ENCODE assay signal across 26 cellular contexts in the genomic region with DNA sequence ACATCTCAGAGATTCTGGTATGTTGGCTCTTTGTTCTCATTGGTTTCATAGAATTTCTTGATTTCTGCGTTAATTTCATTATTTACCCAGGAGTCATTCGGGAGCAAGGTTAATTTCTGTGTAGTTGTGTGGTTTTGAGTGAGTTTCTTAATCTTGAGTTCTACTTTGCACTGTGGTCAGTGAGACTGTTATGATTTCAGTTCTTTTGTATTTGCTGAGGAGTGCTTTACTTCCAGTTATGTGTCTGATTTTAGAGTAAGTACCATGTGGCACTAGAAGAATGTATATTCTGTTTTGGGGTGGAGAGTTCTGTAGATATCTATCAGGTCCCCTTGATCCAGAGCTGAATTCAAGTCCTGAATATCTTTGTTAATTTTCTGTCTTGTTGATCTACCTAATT.
"Had no signal": no experiment of that assay in that cellular context is flagged by ENCODE, and none has a peak within 500 bp of the region (broad histone marks: within the 10 kb centered on the region; RNA-seq: fewer than 3 reads in every experiment).

No MANE protein-coding gene starts in this region.

- H3K36me3 ChIP-seq: colonic mucosa, esophagus muscularis mucosa, esophagus squamous epithelium, gastrocnemius medialis, gastroesophageal sphincter, heart left ventricle, heart right ventricle had no signal

- H3K27ac Mint-ChIP-seq: dendritic cell treated with granulocyte-macrophage colony-stimulating factor and Interleukin-4, amounts not matched to agents 40 ng/mL and 50 ng/mL, for 4 days; effector memory CD8-positive, alpha-beta T cell; endodermal cell had no signal

- H3K27ac ChIP-seq: colonic mucosa, coronary artery, dorsolateral prefrontal cortex, epithelial cell of prostate, esophagus muscularis mucosa, esophagus squamous epithelium, foreskin keratinocyte, gastrocnemius medialis, gastroesophageal sphincter, heart left ventricle, heart right ventricle, hepatocyte had no signal

- DNase-seq: colonic mucosa; cortex of kidney; dermis blood vessel endothelial cell; dorsolateral prefrontal cortex; effector CD4-positive, alpha-beta T cell; effector CD8-positive, alpha-beta T cell; effector memory CD4-positive, alpha-beta T cell; effector memory CD8-positive, alpha-beta T cell; endodermal cell; erythroblast; esophagus squamous epithelium; foreskin fibroblast; foreskin keratinocyte; foreskin melanocyte; gastrocnemius medialis; glutamatergic neuron; head of caudate nucleus; heart left ventricle; heart right ventricle had no signal

- H3K27me3 Mint-ChIP-seq: dendritic cell treated with granulocyte-macrophage colony-stimulating factor and Interleukin-4, amounts not matched to agents 40 ng/mL and 50 ng/mL, for 4 days; effector memory CD8-positive, alpha-beta T cell had no signal

- H3K4me2 ChIP-seq: hepatocyte had no signal

- H3K4me1 ChIP-seq: colonic mucosa, esophagus muscularis mucosa, esophagus squamous epithelium, foreskin keratinocyte, gastrocnemius medialis, gastroesophageal sphincter, heart left ventricle, heart right ventricle had no signal

- H3K4me3 Mint-ChIP-seq: dendritic cell treated with granulocyte-macrophage colony-stimulating factor and Interleukin-4, amounts not matched to agents 40 ng/mL and 50 ng/mL, for 4 days; effector memory CD8-positive, alpha-beta T cell; endodermal cell had no signal

- H2AFZ ChIP-seq: hepatocyte had no signal

- H3K9me3 ChIP-seq: colonic mucosa, gastrocnemius medialis had no signal

- ATAC-seq: effector memory CD8-positive, alpha-beta T cell; esophagus mucosa; foreskin keratinocyte; gastrocnemius medialis; gastroesophageal sphincter; heart left ventricle; heart right ventricle had no signal

- H3K27me3 ChIP-seq: colonic mucosa, esophagus muscularis mucosa, esophagus squamous epithelium, foreskin keratinocyte, gastrocnemius medialis, gastroesophageal sphincter, heart left ventricle, heart right ventricle, hepatocyte had no signal

- H3K4me3 ChIP-seq: colonic mucosa, coronary artery, dorsolateral prefrontal cortex, esophagus muscularis mucosa, esophagus squamous epithelium, gastrocnemius medialis, gastroesophageal sphincter, heart left ventricle, heart right ventricle, hepatocyte had no signal
